In the genomic region with DNA sequence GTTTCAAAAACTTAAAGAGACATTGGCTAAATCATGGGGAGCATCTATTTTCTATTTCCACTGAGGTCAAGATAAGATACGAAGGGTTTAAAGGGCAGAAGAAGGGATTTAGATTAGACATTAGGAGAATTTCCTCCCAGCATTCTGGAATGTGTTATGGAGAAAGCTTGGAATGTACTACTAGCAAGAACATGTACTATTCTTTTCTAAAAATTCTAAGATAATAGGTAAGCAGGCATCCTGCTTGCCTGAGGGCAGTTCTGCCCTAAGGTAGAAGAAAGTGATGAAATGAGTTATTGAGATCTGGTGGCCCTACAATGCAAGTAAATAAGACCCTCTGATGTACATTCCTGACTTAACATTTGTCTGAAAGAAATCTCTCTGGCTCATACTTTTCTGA, we compare ENCODE assay signal across 18 cellular contexts.
"Had no signal": no experiment of that assay in that cellular context is flagged by ENCODE, and none has a peak within 500 bp of the region (broad histone marks: within the 10 kb centered on the region; RNA-seq: fewer than 3 reads in every experiment).

No MANE protein-coding gene starts in this region.

- H3K9me3 ChIP-seq: body of pancreas, heart right ventricle, transverse colon had no signal

- H3K27me3 ChIP-seq: body of pancreas, heart right ventricle, transverse colon had no signal

- DNase-seq: activated CD4-positive, alpha-beta memory T cell treated with anti-CD3 and anti-CD28 coated beads for 36 hours; activated CD4-positive, alpha-beta T cell treated with anti-CD3 and anti-CD28 coated beads for 36 hours; activated T-cell treated with anti-CD3 and anti-CD28 coated beads for 4 hours; amygdala; body of pancreas; central memory CD4-positive, alpha-beta T cell; heart right ventricle; left ventricle myocardium superior; natural killer cell; occipital lobe; posterior cingulate gyrus; retina; stimulated activated CD4-positive, alpha-beta T cell treated with anti-CD3 and anti-CD28 coated beads, Interleukin-12 subunit alpha, Interleukin-12 subunit beta, amount 100 ng/mL, for 4 hours; stimulated activated CD4-positive, alpha-beta T cell treated with anti-CD3 and anti-CD28 coated beads, Interleukin-1b, Interleukin-23, amount 100 ng/mL, for 48 hours; stimulated activated naive CD4-positive, alpha-beta T cell treated with Interleukin-2 at 50 U/mL for 16 hours; substantia nigra; transverse colon had no signal

- H3K27ac ChIP-seq: heart right ventricle had no signal

- H3K4me3 ChIP-seq: body of pancreas, heart right ventricle, transverse colon had no signal

- H3K36me3 ChIP-seq: heart right ventricle, transverse colon had no signal

- ATAC-seq: activated CD4-positive, alpha-beta T cell treated with anti-CD3 and anti-CD28 coated beads for 36 hours; body of pancreas; natural killer cell; WTC11 had no signal
